ENCODE assay signal across 8 cellular contexts in the genomic region with DNA sequence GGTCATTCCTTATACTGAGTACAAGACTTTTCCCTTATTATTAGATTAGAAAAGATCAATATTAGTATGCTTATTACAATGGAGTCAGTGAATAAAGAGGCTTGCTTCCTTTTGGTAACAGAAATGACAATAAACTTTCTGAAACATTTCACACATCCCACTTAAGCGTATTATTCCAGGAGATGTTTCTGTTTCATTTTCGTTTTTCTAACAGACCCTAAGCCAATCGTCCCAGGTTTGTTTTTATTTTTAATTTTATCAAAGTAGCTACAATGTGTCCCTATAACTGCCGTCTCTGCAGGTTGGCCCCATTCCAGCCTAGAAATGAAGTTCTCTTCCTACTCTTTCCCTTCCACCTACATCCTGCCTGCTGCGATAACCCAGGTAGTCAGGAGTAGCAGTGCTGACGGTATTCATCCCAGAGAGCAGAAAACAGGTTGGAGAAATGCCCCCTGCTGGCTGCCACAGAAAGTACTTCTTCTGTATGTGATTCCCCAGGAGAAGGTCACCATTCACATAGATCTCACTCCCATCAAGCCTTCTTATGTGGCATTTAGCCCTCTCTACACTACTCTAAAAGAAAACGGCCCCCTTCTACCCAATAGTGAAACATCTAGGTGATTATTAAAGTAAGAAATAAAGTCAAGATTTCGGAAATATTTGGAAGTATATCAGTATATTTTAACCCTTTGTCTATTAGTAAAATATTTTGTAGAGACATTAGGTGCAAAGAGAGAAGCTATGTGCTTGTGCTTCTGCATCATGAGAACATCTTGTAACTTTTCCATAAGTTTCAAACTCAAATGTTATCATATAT. TPM values are rescaled to one million over a fixed set of nuclear protein-coding genes. Genes with fewer than 3 reads are reported as not detected.
A peak's percentile ranks its signal among the peaks of the same experiment; 100 is the strongest.
DNase-seq lines count a peak whose midpoint lies in the region; ATAC-seq, FAIRE-seq and TF ChIP-seq lines count a peak whose summit lies in the region.

No MANE protein-coding gene starts in this region.

- H3K9me3 ChIP-seq in A549 (no peaks in the 10 kb centered on the region; the same call in 2 of the 3 replicates), lung (ENCODE audit: control insufficient read depth in 2 of 2, insufficient read depth in 1 of 2, low read length in 1 of 2) (no peaks in the 10 kb centered on the region)

- no peaks in the 10 kb centered on the region for H3K9me3 Mint-ChIP-seq in activated CD4-positive, alpha-beta T cell treated with anti-CD3 and anti-CD28 coated beads, Interleukin-2, amount 10 ng/mL, durations not matched to agents 24 days and 14 days

- no peaks in the 10 kb centered on the region for H3K27me3 ChIP-seq in lung (ENCODE audit: control insufficient read depth, insufficient read depth)

- H3K4me3 ChIP-seq in A549 (peak overlapping the region; percentile 46), lung (peak overlapping the region; percentile 31)

- H3K27me3 Mint-ChIP-seq in activated CD4-positive, alpha-beta T cell treated with anti-CD3 and anti-CD28 coated beads, Interleukin-2, amount 10 ng/mL, durations not matched to agents 24 days and 14 days: peaks cover 13% of the 10 kb centered on the region

- DNase-seq in A549 (ENCODE audit: low read depth in 1 of 2, low spot score in 1 of 2) (peak; percentile 49 to 74), NCI-H2227 treated with DMSO at 0.1 percent for 48 hours (lab: John Stamatoyannopoulos, UW) (peak; percentile 63), dermis blood vessel endothelial cell (peak; percentile 93), lung (ENCODE audit: low spot score) (peak; percentile 80)
- DNase-seq in activated CD4-positive, alpha-beta T cell treated with anti-CD3 and anti-CD28 coated beads, Interleukin-2, amount 10 ng/mL, durations not matched to agents 24 days and 14 days: peak; percentile 90
- peak; percentile 65 for DNase-seq in stimulated activated CD8-positive, alpha-beta memory T cell treated with anti-CD3 and anti-CD28 coated beads, Interleukin-12 subunit alpha, Interleukin-12 subunit beta, amount 100 ng/mL, for 1 hour (ENCODE audit: low read depth)

- POLR2A ChIA-PET in A549 (lab: Yijun Ruan, JAX): no interaction called here

- peak overlapping the region; percentile 64 for H3K27ac Mint-ChIP-seq in activated CD4-positive, alpha-beta T cell treated with anti-CD3 and anti-CD28 coated beads, Interleukin-2, amount 10 ng/mL, durations not matched to agents 24 days and 14 days

- ATAC-seq in A549: peak; percentile 99
- ATAC-seq in GM18508 (IDR thresholded peaks at IDR 0.05; ENCODE audit: insufficient read depth, unreplicated experiment): peak; percentile 87
- peak; percentile 81 for ATAC-seq in HG03039 (IDR thresholded peaks at IDR 0.05; ENCODE audit: unreplicated experiment)
- ATAC-seq in lung (ENCODE audit: insufficient read depth, low FRiP score): peak; percentile 97

- FAIRE-seq in A549 (lab: Jason Lieb, UNC): no peak

- no peak for TF ChIP-seq POLR2A in A549 (IDR thresholded peaks at IDR 0.05; ENCODE audit: low read length)

- no peak for TF ChIP-seq EP300 in A549 (IDR thresholded peaks at IDR 0.05)

- peak overlapping the region; percentile 80 for H3K4me2 ChIP-seq in A549

- H3K36me3 Mint-ChIP-seq in activated CD4-positive, alpha-beta T cell treated with anti-CD3 and anti-CD28 coated beads, Interleukin-2, amount 10 ng/mL, durations not matched to agents 24 days and 14 days (ENCODE audit: low read depth): no peaks in the 10 kb centered on the region

- H3K27ac ChIP-seq in A549 (no peak overlapping the region; a peak in 1 of 6 replicates), lung (ENCODE audit: low read depth in 1 of 2, low read length in 1 of 2) (peak overlapping the region in 1 of 2 donors; percentile 59)

- H3K4me1 Mint-ChIP-seq in activated CD4-positive, alpha-beta T cell treated with anti-CD3 and anti-CD28 coated beads, Interleukin-2, amount 10 ng/mL, durations not matched to agents 24 days and 14 days: peaks cover 13% of the 10 kb centered on the region

- H3K4me1 ChIP-seq in A549 (no peaks in the 10 kb centered on the region), lung (ENCODE audit: control insufficient read depth in 2 of 2, insufficient read depth in 2 of 2, low read length in 2 of 2) (no peaks in the 10 kb centered on the region)

- intact Hi-C loops in activated CD4-positive, alpha-beta T cell treated with anti-CD3 and anti-CD28 coated beads, Interleukin-2, amount 10 ng/mL, durations not matched to agents 24 days and 14 days (cut with micrococcal nuclease): loop anchor here (1.0 to 5.0 kb wide), 4 partner anchors 319 to 1094 kb away; partner anchors contain the start of gene ELOVL6

- WGBS in A549 (ENCODE audit: missing lambda C conversion rate): 2% methylated on average over 8 of the region's 8 CpGs
- 9 to 13% methylated on average over 8 of the region's 8 CpGs for WGBS in lung, 2 donors

- peak; percentile 66 for TF ChIP-seq CTCF in A549 (IDR thresholded peaks at IDR 0.05)
- TF ChIP-seq CTCF in lung (IDR thresholded peaks at IDR 0.05; ENCODE audit: control extremely low read depth, extremely low read depth): peak; percentile 40

- no peaks in the 10 kb centered on the region for H3K36me3 ChIP-seq in lung (ENCODE audit: control insufficient read depth in 2 of 2, insufficient read depth in 2 of 2, low read length in 2 of 2)

- TF ChIP-seq RAD21 in A549 (conservative IDR thresholded peaks at IDR 0.05 in 1 of 2, IDR thresholded peaks at IDR 0.05 in 1 of 2): peak; percentile 42 to 48; a peak in 4 of 5 replicates

- H3K4me3 Mint-ChIP-seq in activated CD4-positive, alpha-beta T cell treated with anti-CD3 and anti-CD28 coated beads, Interleukin-2, amount 10 ng/mL, durations not matched to agents 24 days and 14 days: peak overlapping the region; percentile 94

- CTCF ChIA-PET in A549 (lab: Yijun Ruan, JAX): interaction anchor here (0.7 to 14.0 kb wide), 10 partner anchors 9 to 528 kb away, joined by 3 to 190 read pairs (median 5); no protein-coding TSS in a partner anchor

TF ChIP-seq in A549, 52 proteins besides CTCF, POLR2A, EP300 and RAD21:
- peak; percentile 67; the same call in 2 of the 3 replicates for TF ChIP-seq SMC3 (IDR thresholded peaks at IDR 0.05)
- TF ChIP-seq JUNB (IDR thresholded peaks at IDR 0.05): no peak

RNA-seq across cellular contexts. Expression of gene ENPEP, which starts 40.4 kb away (rescaled TPM):
- 0.21 and 0.62 TPM in 2 replicates for polyA plus RNA-seq in A549 (2011; rRNA removed)
- polyA plus RNA-seq in A549 (2012; cell fraction: cytosol; rRNA removed): 0.01 and 0.03 TPM in 2 replicates
- 0.01 and 0.02 TPM in 2 replicates for polyA plus RNA-seq in A549 (2012; cell fraction: nucleus; rRNA removed)
- polyA plus RNA-seq in A549 (2017; fragmentation: RNase III; extraction: RNeasy Plus Mini Kit Qiagen cat#74134 plus additional on column Dnase treatment): 0.09 to 0.18 TPM (median 0.12 TPM) in 3 replicates
- 0.10 and 0.58 TPM in 2 replicates for polyA minus RNA-seq in A549 (2011; rRNA and poly(A)+ RNA removed)
- 0.36 TPM in 1 of 2 replicates, not detected in the other for total RNA-seq in activated CD4-positive, alpha-beta T cell treated with anti-CD3 and anti-CD28 coated beads, Interleukin-2, amount 10 ng/mL, durations not matched to agents 24 days and 14 days
- 0.14 and 1.5 TPM in 2 replicates for total RNA-seq in dermis blood vessel endothelial cell
- total RNA-seq in lung: 10 to 100 TPM in 1 of 2 donors, 1 to 10 TPM in 1; 5.3 to 26.3 TPM
- polyA plus RNA-seq in lung: 1 to 10 TPM; 1.0 to 1.8 TPM
